Comparison of ENCODE assay signal across 12 cellular contexts in the genomic region with DNA sequence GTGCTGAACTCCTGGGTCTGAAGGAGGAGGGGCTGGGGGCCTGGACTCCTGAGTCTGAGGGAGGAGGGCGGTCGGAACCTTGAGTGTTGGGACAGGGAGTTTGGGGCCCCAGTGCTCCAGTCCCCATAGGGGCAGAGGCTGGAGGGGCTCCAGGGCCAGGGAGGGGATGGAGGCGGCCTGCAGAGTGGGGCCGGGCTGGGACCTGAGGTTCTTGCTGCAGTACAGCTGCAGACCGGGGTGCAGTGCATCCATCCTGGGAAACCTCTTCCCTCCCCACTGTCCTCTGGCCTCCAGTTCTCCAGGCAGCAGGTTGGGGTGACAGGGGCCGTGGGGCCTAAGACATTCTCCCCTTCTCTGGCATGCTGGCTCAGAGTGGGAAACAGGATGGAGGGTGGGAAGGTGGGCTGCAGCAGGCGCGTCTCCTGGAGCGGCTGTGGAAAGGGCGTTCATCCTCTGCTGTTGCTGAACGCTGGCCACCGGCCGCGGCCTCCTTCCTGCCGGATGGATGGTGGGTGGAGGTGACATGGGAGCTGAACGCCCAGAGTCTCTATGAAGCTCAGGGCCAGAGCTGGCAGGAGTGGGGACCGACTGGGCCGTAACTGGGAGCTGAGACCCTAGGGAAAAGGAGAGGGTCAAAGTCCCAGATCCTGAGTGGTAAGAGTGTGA. TPM values are rescaled to one million over a fixed set of nuclear protein-coding genes. Genes with fewer than 3 reads are reported as not detected.
A peak's percentile ranks its signal among the peaks of the same experiment; 100 is the strongest.
DNase-seq lines count a peak whose midpoint lies in the region; ATAC-seq and TF ChIP-seq lines count a peak whose summit lies in the region.
"Had no signal": no experiment of that assay in that cellular context is flagged by ENCODE, and none has a peak within 500 bp of the region (broad histone marks: within the 10 kb centered on the region; RNA-seq: fewer than 3 reads in every experiment).

No MANE protein-coding gene starts in this region.

- no peak for DNase-seq in activated T-cell treated with anti-CD3 and anti-CD28 coated beads, Interleukin-2, amount 50 U/mL, for 24 hours
- DNase-seq in activated T-cell treated with anti-CD3 and anti-CD28 coated beads, Interleukin-2, amount 50 U/mL, for 48 hours: no peak
- no peak for DNase-seq in activated naive CD8-positive, alpha-beta T cell treated with anti-CD3 and anti-CD28 coated beads, Interleukin-2, amount 10 ng/mL, durations not matched to agents 7 days and 5 days
- DNase-seq in stomach: no peak
- no peak for DNase-seq in DMS53 treated with DMSO at 0.1 percent for 48 hours (lab: John Stamatoyannopoulos, UW; ENCODE audit: unreplicated experiment)
- no peak for DNase-seq in body of pancreas
- DNase-seq: activated CD4-positive, CD25-positive, alpha-beta regulatory T cell treated with anti-CD3 and anti-CD28 coated beads, Interleukin-2, amount 50 U/mL, for 72 hours; midbrain had no signal

- no peaks in the 10 kb centered on the region for H3K36me3 Mint-ChIP-seq in activated T-cell treated with anti-CD3 and anti-CD28 coated beads, Interleukin-2, amount 50 U/mL, for 24 hours (ENCODE audit: low read depth)
- H3K36me3 Mint-ChIP-seq in activated naive CD8-positive, alpha-beta T cell treated with anti-CD3 and anti-CD28 coated beads, Interleukin-2, amount 10 ng/mL, durations not matched to agents 7 days and 5 days: no peaks in the 10 kb centered on the region

- H3K4me3 Mint-ChIP-seq in activated T-cell treated with anti-CD3 and anti-CD28 coated beads, Interleukin-2, amount 50 U/mL, for 24 hours: peak overlapping the region; percentile 41
- peak overlapping the region; percentile 37 for H3K4me3 Mint-ChIP-seq in activated naive CD8-positive, alpha-beta T cell treated with anti-CD3 and anti-CD28 coated beads, Interleukin-2, amount 10 ng/mL, durations not matched to agents 7 days and 5 days

- H3K4me3 ChIP-seq in iPS-15b (ENCODE audit: low read depth, low read length) (peak overlapping the region; percentile 43), stomach (peak overlapping the region in 2 of 4 donors; percentile 42 to 47), body of pancreas (no peak overlapping the region)

- TF ChIP-seq POLR2A in stomach (IDR thresholded peaks at IDR 0.05): no peak
- TF ChIP-seq POLR2A in body of pancreas (IDR thresholded peaks at IDR 0.05): no peak

- H3K4me1 ChIP-seq in iPS-15b (ENCODE audit: control insufficient read depth, insufficient read depth, low read length): peaks cover 6% of the 10 kb centered on the region
- H3K4me1 ChIP-seq in stomach: peaks cover 6 to 33% (median 18%) of the 10 kb centered on the region in 4 donors
- H3K4me1 ChIP-seq in body of pancreas: peaks cover 5% of the 10 kb centered on the region

- H3K9ac ChIP-seq in iPS-15b (ENCODE audit: low read depth, low read length): peak overlapping the region; percentile 54

- H3K27ac ChIP-seq in stomach (peak overlapping the region in 4 of 5 donors; percentile 2 to 89 (median 78)), body of pancreas (no peak overlapping the region)
- H3K27ac ChIP-seq: C4-2B had no signal

- H3K27ac Mint-ChIP-seq in activated T-cell treated with anti-CD3 and anti-CD28 coated beads, Interleukin-2, amount 50 U/mL, for 24 hours: peak overlapping the region; percentile 44
- peak overlapping the region; percentile 58 for H3K27ac Mint-ChIP-seq in activated naive CD8-positive, alpha-beta T cell treated with anti-CD3 and anti-CD28 coated beads, Interleukin-2, amount 10 ng/mL, durations not matched to agents 7 days and 5 days

- peaks cover 23% of the 10 kb centered on the region for H3K36me3 ChIP-seq in iPS-15b (ENCODE audit: control insufficient read depth, insufficient read depth, low read length)
- H3K36me3 ChIP-seq in stomach: peaks cover 0 to 27% (median 0%) of the 10 kb centered on the region in 4 donors
- no peaks in the 10 kb centered on the region for H3K36me3 ChIP-seq in body of pancreas (replicated peaks in 1 of 2; ENCODE audit: insufficient read depth in 1 of 2, low read depth in 2 of 2)
- H3K36me3 ChIP-seq: HAP-1 had no signal

- intact Hi-C loops in stomach (cut with DNase I; ENCODE audit: low total_unique reads) (loop anchor here (10.0 kb wide), 1 partner anchor 209 kb away; no protein-coding TSS in a partner anchor), body of pancreas (cut with DNase I) (no loop called here)

- H3K27me3 Mint-ChIP-seq in activated T-cell treated with anti-CD3 and anti-CD28 coated beads, Interleukin-2, amount 50 U/mL, for 24 hours: no peaks in the 10 kb centered on the region
- H3K27me3 Mint-ChIP-seq in activated naive CD8-positive, alpha-beta T cell treated with anti-CD3 and anti-CD28 coated beads, Interleukin-2, amount 10 ng/mL, durations not matched to agents 7 days and 5 days: peaks cover 11% of the 10 kb centered on the region

- ATAC-seq in activated naive CD8-positive, alpha-beta T cell treated with anti-CD3 and anti-CD28 coated beads, Interleukin-2, amount 10 ng/mL, durations not matched to agents 7 days and 5 days (ENCODE audit: low read depth): no peak
- ATAC-seq in GM21529 (IDR thresholded peaks at IDR 0.05; ENCODE audit: unreplicated experiment) (no peak), body of pancreas (no peak)

- no peaks in the 10 kb centered on the region for H3K9me3 Mint-ChIP-seq in activated T-cell treated with anti-CD3 and anti-CD28 coated beads, Interleukin-2, amount 50 U/mL, for 24 hours
- H3K9me3 Mint-ChIP-seq in activated naive CD8-positive, alpha-beta T cell treated with anti-CD3 and anti-CD28 coated beads, Interleukin-2, amount 10 ng/mL, durations not matched to agents 7 days and 5 days: no peaks in the 10 kb centered on the region

- POLR2A ChIA-PET in activated naive CD8-positive, alpha-beta T cell treated with anti-CD3 and anti-CD28 coated beads, Interleukin-2, amount 10 ng/mL, durations not matched to agents 7 days and 5 days (lab: Charles Lee): no interaction called here

- H3K4me1 Mint-ChIP-seq in activated T-cell treated with anti-CD3 and anti-CD28 coated beads, Interleukin-2, amount 50 U/mL, for 24 hours (ENCODE audit: low read depth): peaks cover 17% of the 10 kb centered on the region
- H3K4me1 Mint-ChIP-seq in activated naive CD8-positive, alpha-beta T cell treated with anti-CD3 and anti-CD28 coated beads, Interleukin-2, amount 10 ng/mL, durations not matched to agents 7 days and 5 days: peaks cover 17% of the 10 kb centered on the region

- TF ChIP-seq CTCF in stomach (IDR thresholded peaks at IDR 0.05) (no peak), body of pancreas (IDR thresholded peaks at IDR 0.05) (no peak)

- no peak for TF ChIP-seq EP300 in stomach (IDR thresholded peaks at IDR 0.05)

- no peaks in the 10 kb centered on the region for H3K27me3 ChIP-seq in iPS-15b (ENCODE audit: control insufficient read depth, insufficient read depth, low read length)
- peaks cover 0 to 34% (median 10%) of the 10 kb centered on the region in 3 donors for H3K27me3 ChIP-seq in stomach
- H3K27me3 ChIP-seq in body of pancreas: no peaks in the 10 kb centered on the region

- no peaks in the 10 kb centered on the region for H3K9me3 ChIP-seq in iPS-15b (ENCODE audit: control insufficient read depth, insufficient read depth, low read length)
- no peaks in the 10 kb centered on the region for H3K9me3 ChIP-seq in stomach
- no peaks in the 10 kb centered on the region for H3K9me3 ChIP-seq in body of pancreas
- H3K9me3 ChIP-seq: HAP-1 had no signal

- 34 to 44% (median 42%) methylated on average over 7 to 18 of the region's 18 CpGs for WGBS in stomach, 5 donors
- 45 to 56% methylated on average over 12 to 18 of the region's 18 CpGs for WGBS in body of pancreas, 2 donors

RNA-seq across cellular contexts. Expression of a gene that starts 1.6 kb away (rescaled TPM):
- 1 to 10 TPM; 9.0 TPM for total RNA-seq in activated naive CD8-positive, alpha-beta T cell treated with anti-CD3 and anti-CD28 coated beads, Interleukin-2, amount 10 ng/mL, durations not matched to agents 7 days and 5 days
- 10 to 100 TPM in 2 of 5 donors, 1 to 10 TPM in 1, not detected in 2; 5.7 to 67.7 (median 45.1) TPM for total RNA-seq in stomach
- polyA plus RNA-seq in stomach: 1 to 10 TPM; 1.5 to 5.0 (median 2.4) TPM
- 1 to 10 TPM in 1 of 2 donors, under 1 TPM in 1; 0.66 to 1.0 TPM for total RNA-seq in body of pancreas

RNA-seq across cellular contexts. Expression of a gene that starts 5.4 kb away (rescaled TPM):
- 10 to 100 TPM; 19.5 to 20.3 TPM for total RNA-seq in activated naive CD8-positive, alpha-beta T cell treated with anti-CD3 and anti-CD28 coated beads, Interleukin-2, amount 10 ng/mL, durations not matched to agents 7 days and 5 days
- total RNA-seq in stomach (10 to 100 TPM in 3 of 5 donors, 1 to 10 TPM in 2; 5.3 to 69.2 (median 14.9) TPM), body of pancreas (10 to 100 TPM; 12.5 to 51.1 TPM)
- polyA plus RNA-seq in stomach: 10 to 100 TPM; 27.5 to 40.2 (median 32.6) TPM

RNA-seq across cellular contexts. Expression of a gene that starts 26.5 kb away (rescaled TPM):
- total RNA-seq in activated naive CD8-positive, alpha-beta T cell treated with anti-CD3 and anti-CD28 coated beads, Interleukin-2, amount 10 ng/mL, durations not matched to agents 7 days and 5 days: 100 to 1,000 TPM; 211 to 226 TPM
- total RNA-seq in stomach (100 to 1,000 TPM in 1 of 5 donors, 10 to 100 TPM in 4; 36.9 to 112 (median 79.9) TPM), body of pancreas (10 to 100 TPM; 19.2 to 20.8 TPM)
- polyA plus RNA-seq in stomach: 10 to 100 TPM; 19.5 to 33.6 (median 24.4) TPM

RNA-seq across cellular contexts. Expression of a gene that starts 39.8 kb away (rescaled TPM):
- 1 to 10 TPM in 1 of 2 experiments, under 1 TPM in 1; 0.51 to 1.1 TPM for total RNA-seq in activated naive CD8-positive, alpha-beta T cell treated with anti-CD3 and anti-CD28 coated beads, Interleukin-2, amount 10 ng/mL, durations not matched to agents 7 days and 5 days
- total RNA-seq in stomach: 10 to 100 TPM in 1 of 5 donors, 1 to 10 TPM in 2, not detected in 2; 1.3 to 15.8 (median 3.3) TPM
- under 1 TPM; 0.18 to 0.92 (median 0.87) TPM for polyA plus RNA-seq in stomach
- total RNA-seq in body of pancreas: 1 to 10 TPM in 1 of 2 donors, not detected in 1; 1.0 TPM

RNA-seq across cellular contexts. Expression of a gene that starts 54.3 kb away (rescaled TPM):
- total RNA-seq in activated naive CD8-positive, alpha-beta T cell treated with anti-CD3 and anti-CD28 coated beads, Interleukin-2, amount 10 ng/mL, durations not matched to agents 7 days and 5 days: 10 to 100 TPM; 26.4 to 28.5 TPM
- 100 to 1,000 TPM in 2 of 5 donors, 10 to 100 TPM in 2, 1 to 10 TPM in 1; 4.1 to 122 (median 27.7) TPM for total RNA-seq in stomach
- 1 to 10 TPM; 2.7 to 7.4 (median 5.5) TPM for polyA plus RNA-seq in stomach
- total RNA-seq in body of pancreas: 10 to 100 TPM; 14.8 to 17.6 TPM

Comparison
In these comparisons a context has a peak if more than half of its experiments do, and no peak if none do; other contexts are left out.
1. H3K27ac ChIP-seq: peak in stomach (4 of 5); none in body of pancreas (0 of 4).